ENCODE assay signal across 20 cellular contexts in the genomic region with DNA sequence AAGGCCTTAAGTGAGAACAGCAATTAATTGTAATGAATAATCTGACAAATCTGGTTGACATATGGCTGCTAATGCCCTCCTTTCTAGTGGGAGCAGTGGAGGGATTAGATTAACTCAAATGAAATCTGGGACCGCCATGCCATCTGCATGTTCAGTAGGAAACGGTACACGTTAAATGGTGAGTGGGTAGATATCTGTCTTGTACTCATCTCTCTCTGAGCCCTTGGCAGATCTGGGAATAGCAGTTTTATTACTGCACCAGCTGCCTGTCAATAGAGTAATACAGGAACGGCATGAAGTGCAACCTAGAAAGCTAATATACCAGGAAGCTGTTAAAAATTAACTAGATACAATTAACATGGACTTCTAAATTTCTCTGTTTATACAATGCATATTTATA.
A peak's percentile ranks its signal among the peaks of the same experiment; 100 is the strongest.
DNase-seq lines count a peak whose midpoint lies in the region; ATAC-seq, FAIRE-seq and TF ChIP-seq lines count a peak whose summit lies in the region.
"Had no signal": no experiment of that assay in that cellular context is flagged by ENCODE, and none has a peak within 500 bp of the region (broad histone marks: within the 10 kb centered on the region; RNA-seq: fewer than 3 reads in every experiment).

No MANE protein-coding gene starts in this region.

- H3K4me3 Mint-ChIP-seq in GM23338 = no peak overlapping the region
- H3K4me3 Mint-ChIP-seq in osteocyte (ENCODE audit: unreplicated experiment) = no peak overlapping the region
- H3K4me3 Mint-ChIP-seq: CD14-positive monocyte had no signal

- H4K20me1 ChIP-seq in GM23338 (replicated peaks; ENCODE audit: insufficient read depth) = no peaks in the 10 kb centered on the region

- H3K27me3 Mint-ChIP-seq in GM23338 (ENCODE audit: insufficient read depth, low read depth, poor library complexity) = no peaks in the 10 kb centered on the region
- H3K27me3 Mint-ChIP-seq in osteocyte (ENCODE audit: unreplicated experiment) = peaks cover 7% of the 10 kb centered on the region

- ATAC-seq in GM23338 (no peak), HG03025 (IDR thresholded peaks at IDR 0.05; ENCODE audit: low FRiP score, unreplicated experiment) (no peak)
- ATAC-seq: K562, SK-N-SH treated with all-trans-retinoic acid at 6 μM for 48 hours had no signal

- no peaks in the 10 kb centered on the region for H3K9me3 Mint-ChIP-seq in GM23338
- no peaks in the 10 kb centered on the region for H3K9me3 Mint-ChIP-seq in osteocyte (ENCODE audit: unreplicated experiment)

- H3K79me2 ChIP-seq in GM23338 (replicated peaks; ENCODE audit: insufficient read depth) = no peaks in the 10 kb centered on the region
- H3K79me2 ChIP-seq in mesendoderm (ENCODE audit: control insufficient read depth, insufficient read depth, low read length) = no peaks in the 10 kb centered on the region

- H3K23ac ChIP-seq in mesendoderm (ENCODE audit: low read length) = no peak overlapping the region

- H3K27ac ChIP-seq in GM23338 (ENCODE audit: low read depth) = no peak overlapping the region
- H3K27ac ChIP-seq in mesendoderm (ENCODE audit: low read depth, low read length) = no peak overlapping the region

- no CpG with 5 or more reads among the region's 4 CpGs for WGBS in mesendoderm (ENCODE audit: extremely low coverage, insufficient coverage, low lambda C conversion rate)

- no peaks in the 10 kb centered on the region for H3K36me3 ChIP-seq in GM23338 (ENCODE audit: insufficient read depth)
- H3K36me3 ChIP-seq in mesendoderm (ENCODE audit: control insufficient read depth, insufficient read depth, low read length) = no peaks in the 10 kb centered on the region

- H3K27ac Mint-ChIP-seq in GM23338 (no peak overlapping the region), osteocyte (ENCODE audit: unreplicated experiment) (no peak overlapping the region)
- H3K27ac Mint-ChIP-seq: CD14-positive monocyte had no signal

- H3K4me1 ChIP-seq in GM23338 (ENCODE audit: insufficient read depth) = peaks cover 10% of the 10 kb centered on the region
- H3K4me1 ChIP-seq in mesendoderm (ENCODE audit: control insufficient read depth, low read depth, low read length) = no peaks in the 10 kb centered on the region

- H3K9ac ChIP-seq in mesendoderm (ENCODE audit: low read length) = no peak overlapping the region

- no peaks in the 10 kb centered on the region for H3K9me2 ChIP-seq in GM23338 (ENCODE audit: insufficient read depth)

- H2BK5ac ChIP-seq in mesendoderm (ENCODE audit: low read length) = no peak overlapping the region

- peak overlapping the region; percentile 31 for H3K4ac ChIP-seq in mesendoderm (ENCODE audit: low read depth, low read length)

- H2BK120ac ChIP-seq in mesendoderm (ENCODE audit: low read depth, low read length) = no peak overlapping the region

- H2AK5ac ChIP-seq in mesendoderm (ENCODE audit: low read length) = no peak overlapping the region

- H3K4me1 Mint-ChIP-seq in GM23338 = peaks cover 33% of the 10 kb centered on the region
- H3K4me1 Mint-ChIP-seq in osteocyte (ENCODE audit: unreplicated experiment) = no peaks in the 10 kb centered on the region
- H3K4me1 Mint-ChIP-seq: CD14-positive monocyte had no signal

- no peak overlapping the region for H3K4me3 ChIP-seq in GM23338
- no peak overlapping the region for H3K4me3 ChIP-seq in mesendoderm (ENCODE audit: low read length)
- H3K4me3 ChIP-seq: K562 had no signal

- H4K5ac ChIP-seq in mesendoderm (ENCODE audit: low read length) = no peak overlapping the region

- H3K36me3 Mint-ChIP-seq in GM23338 (ENCODE audit: low read depth) = no peaks in the 10 kb centered on the region
- no peaks in the 10 kb centered on the region for H3K36me3 Mint-ChIP-seq in osteocyte (ENCODE audit: unreplicated experiment)
- H3K36me3 Mint-ChIP-seq: CD14-positive monocyte had no signal

- no peak for TF ChIP-seq CTCF in D721Med (IDR thresholded peaks at IDR 0.05; ENCODE audit: insufficient read depth, missing control alignments)
- TF ChIP-seq CTCF in GM23338 (conservative IDR thresholded peaks at IDR 0.05; ENCODE audit: low read depth in 2 of 2) = no peak
- no peak for TF ChIP-seq CTCF in osteocyte (IDR thresholded peaks at IDR 0.05)

- no peak overlapping the region for H3K18ac ChIP-seq in mesendoderm (ENCODE audit: low read length)

- H3F3A ChIP-seq in GM23338 (replicated peaks; ENCODE audit: low read depth) = no peaks in the 10 kb centered on the region

- no peaks in the 10 kb centered on the region for H3K79me1 ChIP-seq in mesendoderm (ENCODE audit: low read length)

- H2AFZ ChIP-seq in GM23338 = peak overlapping the region; percentile 7; the same call in 1 of the 2 replicates

- H3K4me2 ChIP-seq in GM23338 = no peak overlapping the region
- H3K4me2 ChIP-seq in mesendoderm (ENCODE audit: low read length) = no peak overlapping the region

- H3K27me3 ChIP-seq in GM23338 (ENCODE audit: insufficient read depth) (no peaks in the 10 kb centered on the region), mesendoderm (ENCODE audit: insufficient read depth, low read length, poor library complexity) (no peaks in the 10 kb centered on the region)

- H4K8ac ChIP-seq in mesendoderm (ENCODE audit: low read depth, low read length) = no peak overlapping the region

- H3K56ac ChIP-seq in mesendoderm (ENCODE audit: low read length) = no peak overlapping the region

- no peak overlapping the region for H2BK15ac ChIP-seq in mesendoderm (replicated peaks; ENCODE audit: low read depth)

- peak; percentile 92 for FAIRE-seq in D721Med (lab: Jason Lieb, UNC)
- FAIRE-seq: GM12891, GM18507, K562 had no signal

- DNase-seq in D721Med (ENCODE audit: insufficient read length, low spot score) = peak; percentile 19
- no peak for DNase-seq in GM23338 (ENCODE audit: low spot score)
- DNase-seq in NCI-H82 (lab: John Stamatoyannopoulos, UW) = peak; percentile 99
- DNase-seq in mesendoderm = no peak
- DNase-seq in KG1 (lab: John Stamatoyannopoulos, UW) = no peak
- no peak for DNase-seq in osteocyte (ENCODE audit: extremely low spot score, unreplicated experiment)
- DNase-seq: COR-L47, GF-D8, GOT3, NCI-H1436 treated with DMSO at 0.1 percent for 48 hours, NCI-H2107, NCI-H446 treated with DMSO at 0.1 percent for 48 hours, OCI-M1, SHP77 treated with DMSO at 0.1 percent for 48 hours had no signal

TF ChIP-seq in GM23338, 12 proteins besides CTCF, POLR2A, EP300 and RAD21 (continues in another document):
- TF ChIP-seq ZNF331 (CRISPR knock-in tag; IDR thresholded peaks at IDR 0.05; ENCODE audit: low read depth) (no peak), EZH2phosphoT487 (IDR thresholded peaks at IDR 0.05; ENCODE audit: unreplicated experiment) (no peak), JUNB (IDR thresholded peaks at IDR 0.05; ENCODE audit: unreplicated experiment) (no peak), NANOG (IDR thresholded peaks at IDR 0.05; ENCODE audit: borderline replicate concordance) (no peak)
- TF ChIP-seq, protein P1, sequence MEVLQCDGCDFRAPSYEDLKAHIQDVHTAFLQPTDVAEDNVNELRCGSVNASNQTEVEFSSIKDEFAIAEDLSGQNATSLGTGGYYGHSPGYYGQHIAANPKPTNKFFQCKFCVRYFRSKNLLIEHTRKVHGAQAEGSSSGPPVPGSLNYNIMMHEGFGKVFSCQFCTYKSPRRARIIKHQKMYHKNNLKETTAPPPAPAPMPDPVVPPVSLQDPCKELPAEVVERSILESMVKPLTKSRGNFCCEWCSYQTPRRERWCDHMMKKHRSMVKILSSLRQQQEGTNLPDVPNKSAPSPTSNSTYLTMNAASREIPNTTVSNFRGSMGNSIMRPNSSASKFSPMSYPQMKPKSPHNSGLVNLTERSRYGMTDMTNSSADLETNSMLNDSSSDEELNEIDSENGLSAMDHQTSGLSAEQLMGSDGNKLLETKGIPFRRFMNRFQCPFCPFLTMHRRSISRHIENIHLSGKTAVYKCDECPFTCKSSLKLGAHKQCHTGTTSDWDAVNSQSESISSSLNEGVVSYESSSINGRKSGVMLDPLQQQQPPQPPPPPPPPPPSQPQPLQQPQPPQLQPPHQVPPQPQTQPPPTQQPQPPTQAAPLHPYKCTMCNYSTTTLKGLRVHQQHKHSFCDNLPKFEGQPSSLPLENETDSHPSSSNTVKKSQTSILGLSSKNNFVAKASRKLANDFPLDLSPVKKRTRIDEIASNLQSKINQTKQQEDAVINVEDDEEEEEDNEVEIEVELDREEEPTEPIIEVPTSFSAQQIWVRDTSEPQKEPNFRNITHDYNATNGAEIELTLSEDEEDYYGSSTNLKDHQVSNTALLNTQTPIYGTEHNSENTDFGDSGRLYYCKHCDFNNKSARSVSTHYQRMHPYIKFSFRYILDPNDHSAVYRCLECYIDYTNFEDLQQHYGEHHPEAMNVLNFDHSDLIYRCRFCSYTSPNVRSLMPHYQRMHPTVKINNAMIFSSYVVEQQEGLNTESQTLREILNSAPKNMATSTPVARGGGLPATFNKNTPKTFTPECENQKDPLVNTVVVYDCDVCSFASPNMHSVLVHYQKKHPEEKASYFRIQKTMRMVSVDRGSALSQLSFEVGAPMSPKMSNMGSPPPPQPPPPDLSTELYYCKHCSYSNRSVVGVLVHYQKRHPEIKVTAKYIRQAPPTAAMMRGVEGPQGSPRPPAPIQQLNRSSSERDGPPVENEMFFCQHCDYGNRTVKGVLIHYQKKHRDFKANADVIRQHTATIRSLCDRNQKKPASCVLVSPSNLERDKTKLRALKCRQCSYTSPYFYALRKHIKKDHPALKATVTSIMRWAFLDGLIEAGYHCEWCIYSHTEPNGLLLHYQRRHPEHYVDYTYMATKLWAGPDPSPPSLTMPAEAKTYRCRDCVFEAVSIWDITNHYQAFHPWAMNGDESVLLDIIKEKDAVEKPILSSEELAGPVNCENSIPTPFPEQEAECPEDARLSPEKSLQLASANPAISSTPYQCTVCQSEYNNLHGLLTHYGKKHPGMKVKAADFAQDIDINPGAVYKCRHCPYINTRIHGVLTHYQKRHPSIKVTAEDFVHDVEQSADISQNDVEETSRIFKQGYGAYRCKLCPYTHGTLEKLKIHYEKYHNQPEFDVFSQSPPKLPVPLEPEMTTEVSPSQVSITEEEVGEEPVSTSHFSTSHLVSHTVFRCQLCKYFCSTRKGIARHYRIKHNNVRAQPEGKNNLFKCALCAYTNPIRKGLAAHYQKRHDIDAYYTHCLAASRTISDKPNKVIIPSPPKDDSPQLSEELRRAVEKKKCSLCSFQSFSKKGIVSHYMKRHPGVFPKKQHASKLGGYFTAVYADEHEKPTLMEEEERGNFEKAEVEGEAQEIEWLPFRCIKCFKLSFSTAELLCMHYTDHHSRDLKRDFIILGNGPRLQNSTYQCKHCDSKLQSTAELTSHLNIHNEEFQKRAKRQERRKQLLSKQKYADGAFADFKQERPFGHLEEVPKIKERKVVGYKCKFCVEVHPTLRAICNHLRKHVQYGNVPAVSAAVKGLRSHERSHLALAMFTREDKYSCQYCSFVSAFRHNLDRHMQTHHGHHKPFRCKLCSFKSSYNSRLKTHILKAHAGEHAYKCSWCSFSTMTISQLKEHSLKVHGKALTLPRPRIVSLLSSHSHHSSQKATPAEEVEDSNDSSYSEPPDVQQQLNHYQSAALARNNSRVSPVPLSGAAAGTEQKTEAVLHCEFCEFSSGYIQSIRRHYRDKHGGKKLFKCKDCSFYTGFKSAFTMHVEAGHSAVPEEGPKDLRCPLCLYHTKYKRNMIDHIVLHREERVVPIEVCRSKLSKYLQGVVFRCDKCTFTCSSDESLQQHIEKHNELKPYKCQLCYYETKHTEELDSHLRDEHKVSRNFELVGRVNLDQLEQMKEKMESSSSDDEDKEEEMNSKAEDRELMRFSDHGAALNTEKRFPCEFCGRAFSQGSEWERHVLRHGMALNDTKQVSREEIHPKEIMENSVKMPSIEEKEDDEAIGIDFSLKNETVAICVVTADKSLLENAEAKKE (CRISPR knock-in tag; IDR thresholded peaks at IDR 0.05) = no peak

Comparison
In these comparisons a context has a peak if more than half of its experiments do, and no peak if none do; other contexts are left out.
1. DNase-seq: peak in D721Med (single experiment) and NCI-H82 (single experiment); none in GM23338 (single experiment), mesendoderm (single experiment), KG1 (single experiment) and osteocyte (single experiment).